29 cellular contexts compared by ENCODE assay signal in the genomic region with DNA sequence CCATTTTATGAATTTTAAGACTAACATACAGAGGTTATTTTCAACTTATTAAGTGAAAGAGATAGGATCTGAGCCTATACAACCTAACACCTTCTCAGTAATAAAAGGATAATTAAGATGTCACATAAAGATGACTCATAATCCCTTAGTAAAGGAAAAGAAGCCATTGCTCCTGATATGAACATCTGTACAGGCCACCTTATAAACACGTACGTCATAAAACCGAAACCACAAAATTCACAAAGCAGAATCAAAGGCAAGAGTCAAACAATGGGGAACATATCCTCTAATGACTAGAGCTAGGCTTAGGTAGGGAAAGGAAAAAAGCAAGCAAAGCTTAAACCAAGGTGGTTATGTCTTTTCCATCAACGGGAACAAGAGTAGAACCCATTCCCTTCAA.
"Had no signal": no experiment of that assay in that cellular context is flagged by ENCODE, and none has a peak within 500 bp of the region (broad histone marks: within the 10 kb centered on the region; RNA-seq: fewer than 3 reads in every experiment).

No MANE protein-coding gene starts in this region.

- H3K27ac ChIP-seq: brain microvascular endothelial cell, coronary artery, dorsolateral prefrontal cortex, esophagus muscularis mucosa, foreskin keratinocyte, gastrocnemius medialis, heart left ventricle, WERI-Rb-1 had no signal

- ATAC-seq: activated CD4-positive, CD25-positive, alpha-beta regulatory T cell treated with anti-CD3 and anti-CD28 coated beads, Interleukin-2, amount 50 U/mL, for 24 hours; activated CD8-positive, alpha-beta T cell treated with anti-CD3 and anti-CD28 coated beads for 36 hours; activated T-cell treated with anti-CD3 and anti-CD28 coated beads, Interleukin-2, amount 50 U/mL, for 4 hours; activated T-helper 17 cell treated with anti-CD3 and anti-CD28 coated beads, Interleukin-2, amount 50 U/mL, for 72 hours; foreskin keratinocyte; gastrocnemius medialis; heart left ventricle; T-helper 17 cell had no signal

- H3K9me3 ChIP-seq: esophagus muscularis mucosa, gastrocnemius medialis had no signal

- H3K4me3 ChIP-seq: coronary artery, dorsolateral prefrontal cortex, esophagus muscularis mucosa, gastrocnemius medialis, heart left ventricle had no signal

- H3K4me1 ChIP-seq: esophagus muscularis mucosa, foreskin keratinocyte, gastrocnemius medialis had no signal

- DNase-seq: activated B cell treated with CpG ODN at 0.5 μM for 24 hours; activated CD4-positive, alpha-beta T cell treated with anti-CD3 and anti-CD28 coated beads for 48 hours; activated CD4-positive, alpha-beta T cell treated with anti-CD3 and anti-CD28 coated beads, Interleukin-2, amount 50 U/mL, for 1 hour; activated CD4-positive, alpha-beta T cell treated with anti-CD3 and anti-CD28 coated beads, Interleukin-2, amount 50 U/mL, for 48 hours; activated CD8-positive, alpha-beta memory T cell treated with anti-CD3 and anti-CD28 coated beads for 24 hours; activated CD8-positive, alpha-beta T cell treated with anti-CD3 and anti-CD28 coated beads for 36 hours; activated effector memory CD4-positive, alpha-beta T cell treated with Interleukin-2 at 50 U/mL for 16 hours; activated gamma-delta T cell treated with Interleukin-2 at 50 U/mL for 16 hours; activated naive CD4-positive, alpha-beta T cell treated with anti-CD3 and anti-CD28 coated beads, Interleukin-2, amount 50 U/mL, for 16 hours; activated naive CD4-positive, alpha-beta T cell treated with Interleukin-2 at 50 U/mL for 16 hours; activated T-cell treated with anti-CD3 and anti-CD28 coated beads, Interleukin-2, amount 50 U/mL, for 4 hours; amniotic stem cell; anterior cingulate cortex; brain microvascular endothelial cell; dorsolateral prefrontal cortex; effector memory CD4-positive, alpha-beta T cell; endodermal cell; erythroblast; foreskin keratinocyte; gastrocnemius medialis; glutamatergic neuron; heart left ventricle; T-helper 17 cell; T1000; WERI-Rb-1 had no signal

- H3K27me3 ChIP-seq: brain microvascular endothelial cell, dorsolateral prefrontal cortex, esophagus muscularis mucosa, foreskin keratinocyte, gastrocnemius medialis, heart left ventricle had no signal

- H3K36me3 ChIP-seq: brain microvascular endothelial cell, esophagus muscularis mucosa, gastrocnemius medialis, heart left ventricle, WERI-Rb-1 had no signal
